In the genomic region with DNA sequence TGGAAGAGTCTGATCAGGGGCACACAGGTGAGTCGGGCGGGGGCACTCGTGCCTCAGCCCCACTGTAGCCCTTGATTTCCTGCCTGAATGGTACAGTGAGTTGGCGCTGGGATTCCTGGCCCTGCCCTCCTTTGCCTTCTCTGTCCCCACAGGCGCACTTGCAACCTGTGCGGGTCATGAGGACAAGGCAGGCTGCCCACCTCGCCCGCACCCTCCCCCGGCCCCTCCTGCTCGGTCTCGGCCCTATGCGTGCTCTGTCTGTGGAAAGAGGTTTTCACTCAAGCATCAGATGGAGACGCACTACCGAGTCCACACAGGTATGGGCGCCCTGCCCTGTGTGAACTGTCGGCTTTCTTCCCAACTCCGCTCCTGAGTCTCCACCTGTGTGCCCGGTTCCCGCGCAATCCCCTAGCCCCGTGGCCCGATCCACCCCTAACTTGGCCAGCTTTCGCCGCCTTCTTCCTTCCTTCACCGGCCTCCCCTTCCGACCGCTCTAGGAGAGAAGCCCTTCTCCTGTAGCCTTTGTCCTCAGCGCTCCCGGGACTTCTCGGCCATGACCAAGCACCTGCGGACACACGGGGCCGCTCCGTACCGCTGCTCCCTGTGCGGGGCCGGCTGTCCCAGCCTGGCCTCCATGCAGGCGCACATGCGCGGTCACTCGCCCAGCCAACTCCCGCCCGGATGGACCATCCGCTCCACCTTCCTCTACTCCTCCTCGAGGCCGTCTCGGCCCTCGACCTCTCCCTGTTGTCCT, we compare ENCODE assay signal across 8 cellular contexts. TPM values are rescaled to one million over a fixed set of nuclear protein-coding genes. Genes with fewer than 3 reads are reported as not detected.
DNase-seq lines count a peak whose midpoint lies in the region; TF ChIP-seq lines count a peak whose summit lies in the region.

No MANE protein-coding gene starts in this region.

- H3K9me3 ChIP-seq in GM23248 (ENCODE audit: low read depth) (no peaks in the 10 kb centered on the region), ectodermal cell (ENCODE audit: control insufficient read depth, low read length) (no peaks in the 10 kb centered on the region), uterus (no peaks in the 10 kb centered on the region)

- peak overlapping the region; percentile 82 for H3K4me3 ChIP-seq in GM23248
- H3K4me3 ChIP-seq in ectodermal cell (ENCODE audit: insufficient read depth, low read depth, low read length), result peak overlapping the region; percentile 66
- peak overlapping the region; percentile 72 to 85 for H3K4me3 ChIP-seq in uterus

- H3K27ac ChIP-seq in GM23248 (peak overlapping the region; percentile 38), ectodermal cell (ENCODE audit: insufficient read depth, low read depth, low read length, poor library complexity, severe bottlenecking) (peak overlapping the region; percentile 87), uterus (peak overlapping the region; percentile 90 to 92)

- DNase-seq in Ammon's horn (ENCODE audit: low spot score) (peak; percentile 75), GM23248 (peak; percentile 71), mesothelial cell of epicardium (ENCODE audit: low spot score in 2 of 2, unreplicated experiment in 2 of 2) (peak in 1 of 2 experiments; percentile 49), uterus (peak; percentile 30 to 68), NCI-H187 treated with DMSO at 0.1 percent for 48 hours (lab: John Stamatoyannopoulos, UW) (no peak), KBM-7 (no peak)

- H2AFZ ChIP-seq in GM23248, result peak overlapping the region; percentile 90

- H3K9ac ChIP-seq in GM23248, result peak overlapping the region; percentile 74

- no peaks in the 10 kb centered on the region for H3K9me2 ChIP-seq in GM23248 (ENCODE audit: insufficient read depth)

- TF ChIP-seq POLR2A in Raji (IDR thresholded peaks at IDR 0.05; ENCODE audit: insufficient read depth, low read depth, low read length), result peak; percentile 2; the same call in 1 of the 2 replicates
- TF ChIP-seq POLR2A in uterus (IDR thresholded peaks at IDR 0.05), result no peak

- intact Hi-C loops in uterus (cut with DNase I; ENCODE audit: low total_unique reads), result loop anchor here (10.0 kb wide), 1 partner anchor 171 kb away; a partner anchor contains a TSS

- H4K20me1 ChIP-seq in GM23248 (ENCODE audit: insufficient read depth), result no peaks in the 10 kb centered on the region

- H3K27me3 Mint-ChIP-seq in mesothelial cell of epicardium (ENCODE audit: low read depth), result no peaks in the 10 kb centered on the region

- H3K36me3 ChIP-seq in GM23248 (ENCODE audit: low read depth) (no peaks in the 10 kb centered on the region), ectodermal cell (ENCODE audit: control insufficient read depth, insufficient read depth, low read length) (peaks cover 6% of the 10 kb centered on the region), uterus (no peaks in the 10 kb centered on the region)

- peak overlapping the region; percentile 85 for H3K4me3 Mint-ChIP-seq in mesothelial cell of epicardium

- peaks cover 24% of the 10 kb centered on the region for H3K4me1 Mint-ChIP-seq in mesothelial cell of epicardium

- peak overlapping the region; percentile 86 for H3K4me2 ChIP-seq in GM23248 (ENCODE audit: unreplicated experiment)

- H3F3A ChIP-seq in GM23248 (ENCODE audit: insufficient read depth), result no peaks in the 10 kb centered on the region; the same call in 1 of the 2 replicates

- TF ChIP-seq CTCF in mesothelial cell of epicardium (IDR thresholded peaks at IDR 0.05; ENCODE audit: unreplicated experiment) (no peak), uterus (IDR thresholded peaks at IDR 0.05) (no peak)

- in situ Hi-C loops in GM23248 (cut with MboI) (no loop called here), KBM-7 (cut with MboI; ENCODE audit: low pct_unique_long_range_greater_than_20kb, low sequenced_read_pairs) (no loop called here)

- no peaks in the 10 kb centered on the region for H3K9me3 Mint-ChIP-seq in mesothelial cell of epicardium

- peaks cover 2% of the 10 kb centered on the region for H3K36me3 Mint-ChIP-seq in mesothelial cell of epicardium

- 3 to 5% methylated on average over 38 to 48 of the region's 48 CpGs for WGBS in GM23248 (ENCODE audit: low coverage in 1 of 2, low lambda C conversion rate in 2 of 2, missing lambda C conversion rate in 2 of 2), 2 experiments
- 5 to 6% methylated on average over 48 of the region's 48 CpGs for WGBS in ectodermal cell, 2 experiments

- H3K79me2 ChIP-seq in GM23248 (ENCODE audit: insufficient read depth), result peaks cover 36% of the 10 kb centered on the region

- H3K27me3 ChIP-seq in GM23248 (replicated peaks; ENCODE audit: insufficient read depth), result no peaks in the 10 kb centered on the region
- peaks cover 29% of the 10 kb centered on the region for H3K27me3 ChIP-seq in ectodermal cell (ENCODE audit: control insufficient read depth, insufficient read depth, low read length, poor library complexity, severe bottlenecking)
- no peaks in the 10 kb centered on the region for H3K27me3 ChIP-seq in uterus

- H3K27ac Mint-ChIP-seq in mesothelial cell of epicardium, result peak overlapping the region; percentile 86

- H3K4me1 ChIP-seq in GM23248 (ENCODE audit: insufficient read depth), result no peaks in the 10 kb centered on the region
- peaks cover 27% of the 10 kb centered on the region for H3K4me1 ChIP-seq in ectodermal cell (ENCODE audit: control insufficient read depth, insufficient read depth, low read length)
- H3K4me1 ChIP-seq in uterus, result peaks cover 8 to 11% of the 10 kb centered on the region in 2 donors

RNA-seq across cellular contexts. Expression of a gene that starts 1.6 kb away (rescaled TPM):
- total RNA-seq in GM23248 (2014; rRNA removed; shearing (Covaris generic)), result 6.8 and 7.5 TPM in 2 replicates
- 4.0 and 4.1 TPM in 2 replicates for polyA plus RNA-seq in GM23248 (2016; fragmentation: Nextera tagmentation; extraction: Ambion mirVana)
- 33.4 TPM for polyA plus RNA-seq in ectodermal cell (2013, experiment 1 of 4)
- 33.6 TPM for polyA plus RNA-seq in ectodermal cell (2013, experiment 2 of 4)
- polyA plus RNA-seq in ectodermal cell (2013, experiment 3 of 4), result 28.7 TPM
- 36.1 TPM for polyA plus RNA-seq in ectodermal cell (2013, experiment 4 of 4)
- total RNA-seq in mesothelial cell of epicardium (60.6 to 62.7 TPM (median 61.8 TPM) in 3 replicates), uterus (10 to 100 TPM in 3 of 4 donors, 1 to 10 TPM in 1; 5.0 to 60.8 (median 16.8) TPM)

RNA-seq across cellular contexts. Expression of a gene that starts 11.8 kb away (rescaled TPM):
- total RNA-seq in GM23248 (2014; rRNA removed; shearing (Covaris generic)), result not detected in 2 replicates
- not detected in 2 replicates for polyA plus RNA-seq in GM23248 (2016; fragmentation: Nextera tagmentation; extraction: Ambion mirVana)
- not detected for polyA plus RNA-seq in ectodermal cell (2013, experiment 1 of 4)
- not detected for polyA plus RNA-seq in ectodermal cell (2013, experiment 2 of 4)
- polyA plus RNA-seq in ectodermal cell (2013, experiment 3 of 4), result not detected
- polyA plus RNA-seq in ectodermal cell (2013, experiment 4 of 4), result not detected
- total RNA-seq in mesothelial cell of epicardium (not detected in 3 replicates), uterus (not detected)

RNA-seq across cellular contexts. Expression of a gene that starts 26.1 kb away (rescaled TPM):
- 1.4 TPM in 1 of 2 replicates, not detected in the other for total RNA-seq in GM23248 (2014; rRNA removed; shearing (Covaris generic))
- polyA plus RNA-seq in GM23248 (2016; fragmentation: Nextera tagmentation; extraction: Ambion mirVana), result 3.2 and 3.3 TPM in 2 replicates
- 9.1 TPM for polyA plus RNA-seq in ectodermal cell (2013, experiment 1 of 4)
- polyA plus RNA-seq in ectodermal cell (2013, experiment 2 of 4), result 5.3 TPM
- 4.6 TPM for polyA plus RNA-seq in ectodermal cell (2013, experiment 3 of 4)
- 5.0 TPM for polyA plus RNA-seq in ectodermal cell (2013, experiment 4 of 4)
- total RNA-seq in mesothelial cell of epicardium (2.7 to 3.2 TPM (median 2.8 TPM) in 3 replicates), uterus (1 to 10 TPM in 3 of 4 donors, under 1 TPM in 1; 0.77 to 5.3 (median 2.2) TPM)

RNA-seq across cellular contexts. Expression of a gene that starts 29.1 kb away (rescaled TPM):
- 10.7 and 18.8 TPM in 2 replicates for total RNA-seq in GM23248 (2014; rRNA removed; shearing (Covaris generic))
- polyA plus RNA-seq in GM23248 (2016; fragmentation: Nextera tagmentation; extraction: Ambion mirVana), result 23.1 and 25.3 TPM in 2 replicates
- polyA plus RNA-seq in ectodermal cell (2013, experiment 1 of 4), result 24.4 TPM
- polyA plus RNA-seq in ectodermal cell (2013, experiment 2 of 4), result 19.5 TPM
- 19.1 TPM for polyA plus RNA-seq in ectodermal cell (2013, experiment 3 of 4)
- 17.3 TPM for polyA plus RNA-seq in ectodermal cell (2013, experiment 4 of 4)
- total RNA-seq in mesothelial cell of epicardium, result 39.4 to 42.5 TPM (median 42.4 TPM) in 3 replicates
- 100 to 1,000 TPM in 1 of 4 donors, 10 to 100 TPM in 2, 1 to 10 TPM in 1; 6.5 to 116 (median 19.5) TPM for total RNA-seq in uterus

RNA-seq across cellular contexts. Expression of a gene that starts 29.3 kb away (rescaled TPM):
- total RNA-seq in GM23248 (2014; rRNA removed; shearing (Covaris generic)), result 15.7 and 21.6 TPM in 2 replicates
- polyA plus RNA-seq in GM23248 (2016; fragmentation: Nextera tagmentation; extraction: Ambion mirVana), result 99.7 and 108 TPM in 2 replicates
- polyA plus RNA-seq in ectodermal cell (2013, experiment 1 of 4), result 60.4 TPM
- polyA plus RNA-seq in ectodermal cell (2013, experiment 2 of 4), result 61.2 TPM
- polyA plus RNA-seq in ectodermal cell (2013, experiment 3 of 4), result 56.4 TPM
- 56.6 TPM for polyA plus RNA-seq in ectodermal cell (2013, experiment 4 of 4)
- total RNA-seq in mesothelial cell of epicardium, result 45.2 to 54.9 TPM (median 45.7 TPM) in 3 replicates
- 10 to 100 TPM in 3 of 4 donors, 1 to 10 TPM in 1; 5.3 to 37.3 (median 18.8) TPM for total RNA-seq in uterus

Comparison
In these comparisons a context has a peak if more than half of its experiments do, and no peak if none do; other contexts are left out.
1. DNase-seq: peak in Ammon's horn (single experiment), GM23248 (single experiment) and uterus (2 of 2); none in NCI-H187 treated with DMSO at 0.1 percent for 48 hours (single experiment) and KBM-7 (single experiment).
2. H3K27ac ChIP-seq: peak in every context shown above with its lines; median percentile 91 in uterus; 87 in ectodermal cell; 38 in GM23248.
3. Peak in every context shown above with its lines, with median percentiles within 50 percentile points of each other: H3K4me3 ChIP-seq.